ENCODE assay signal across 1 cellular context in the genomic region with DNA sequence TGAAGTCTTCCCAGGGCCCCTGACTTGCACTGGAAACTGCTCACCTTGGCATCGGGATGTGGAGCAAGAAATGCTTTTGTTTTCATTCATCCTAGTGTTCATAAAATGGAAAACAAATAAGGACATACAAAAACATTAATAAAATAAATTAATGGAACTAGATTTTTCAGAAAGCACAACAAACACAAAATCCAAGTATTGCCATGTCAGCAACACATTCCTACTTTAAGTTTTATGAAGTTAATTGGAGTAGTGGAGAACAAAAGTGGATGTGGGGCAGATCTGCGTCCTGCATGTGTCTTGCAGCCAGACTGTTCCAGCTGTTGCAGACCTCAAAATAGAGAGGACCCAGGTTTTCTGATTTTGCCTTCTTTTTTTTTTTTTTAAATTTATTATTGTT.
TF ChIP-seq lines count a peak whose summit lies in the region.

No MANE protein-coding gene starts in this region.

TF ChIP-seq in H1, 55 proteins besides CTCF, POLR2A, EP300 and RAD21:
- TF ChIP-seq YY1 (IDR thresholded peaks at IDR 0.05; ENCODE audit: low read depth, low read length) (no peak), TBP (IDR thresholded peaks at IDR 0.05; ENCODE audit: low read depth, low read length) (no peak), FOSL1 (IDR thresholded peaks at IDR 0.05; ENCODE audit: insufficient read depth, low read depth, low read length) (no peak), POU5F1 (IDR thresholded peaks at IDR 0.05; ENCODE audit: low read depth, low read length) (no peak), TEAD4 (IDR thresholded peaks at IDR 0.05; ENCODE audit: low read depth, low read length) (no peak), BACH1 (IDR thresholded peaks at IDR 0.05; ENCODE audit: low read length) (no peak), RFX5 (IDR thresholded peaks at IDR 0.05; ENCODE audit: borderline replicate concordance, low read depth, low read length) (no peak), GABPA (IDR thresholded peaks at IDR 0.05; ENCODE audit: borderline replicate concordance, insufficient read depth, low read length) (no peak), SUZ12 (IDR thresholded peaks at IDR 0.05; ENCODE audit: low read length) (no peak), GTF2F1 (IDR thresholded peaks at IDR 0.05; ENCODE audit: borderline replicate concordance, low read depth, low read length) (no peak), CBX5 (IDR thresholded peaks at IDR 0.05; ENCODE audit: low read depth, low read length) (no peak), SIX5 (IDR thresholded peaks at IDR 0.05; ENCODE audit: low read depth, low read length) (no peak), PHF8 (conservative IDR thresholded peaks at IDR 0.05; ENCODE audit: low read depth, low read length) (no peak), SAP30 (IDR thresholded peaks at IDR 0.05; ENCODE audit: insufficient read depth, insufficient replicate concordance, low read length) (no peak), SP1 (IDR thresholded peaks at IDR 0.05; ENCODE audit: low read depth, low read length) (no peak), CREB1 (IDR thresholded peaks at IDR 0.05) (no peak)
- TF ChIP-seq, protein P1, sequence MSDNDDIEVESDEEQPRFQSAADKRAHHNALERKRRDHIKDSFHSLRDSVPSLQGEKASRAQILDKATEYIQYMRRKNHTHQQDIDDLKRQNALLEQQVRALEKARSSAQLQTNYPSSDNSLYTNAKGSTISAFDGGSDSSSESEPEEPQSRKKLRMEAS (IDR thresholded peaks at IDR 0.05), result no peak
- TF ChIP-seq, protein P2, sequence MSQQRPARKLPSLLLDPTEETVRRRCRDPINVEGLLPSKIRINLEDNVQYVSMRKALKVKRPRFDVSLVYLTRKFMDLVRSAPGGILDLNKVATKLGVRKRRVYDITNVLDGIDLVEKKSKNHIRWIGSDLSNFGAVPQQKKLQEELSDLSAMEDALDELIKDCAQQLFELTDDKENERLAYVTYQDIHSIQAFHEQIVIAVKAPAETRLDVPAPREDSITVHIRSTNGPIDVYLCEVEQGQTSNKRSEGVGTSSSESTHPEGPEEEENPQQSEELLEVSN (IDR thresholded peaks at IDR 0.05), result no peak
- TF ChIP-seq, protein P3, sequence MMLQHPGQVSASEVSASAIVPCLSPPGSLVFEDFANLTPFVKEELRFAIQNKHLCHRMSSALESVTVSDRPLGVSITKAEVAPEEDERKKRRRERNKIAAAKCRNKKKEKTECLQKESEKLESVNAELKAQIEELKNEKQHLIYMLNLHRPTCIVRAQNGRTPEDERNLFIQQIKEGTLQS (IDR thresholded peaks at IDR 0.05; ENCODE audit: insufficient read depth, low read depth, low read length), result no peak
